Comparison of ENCODE assay signal across 9 cellular contexts in the genomic region with DNA sequence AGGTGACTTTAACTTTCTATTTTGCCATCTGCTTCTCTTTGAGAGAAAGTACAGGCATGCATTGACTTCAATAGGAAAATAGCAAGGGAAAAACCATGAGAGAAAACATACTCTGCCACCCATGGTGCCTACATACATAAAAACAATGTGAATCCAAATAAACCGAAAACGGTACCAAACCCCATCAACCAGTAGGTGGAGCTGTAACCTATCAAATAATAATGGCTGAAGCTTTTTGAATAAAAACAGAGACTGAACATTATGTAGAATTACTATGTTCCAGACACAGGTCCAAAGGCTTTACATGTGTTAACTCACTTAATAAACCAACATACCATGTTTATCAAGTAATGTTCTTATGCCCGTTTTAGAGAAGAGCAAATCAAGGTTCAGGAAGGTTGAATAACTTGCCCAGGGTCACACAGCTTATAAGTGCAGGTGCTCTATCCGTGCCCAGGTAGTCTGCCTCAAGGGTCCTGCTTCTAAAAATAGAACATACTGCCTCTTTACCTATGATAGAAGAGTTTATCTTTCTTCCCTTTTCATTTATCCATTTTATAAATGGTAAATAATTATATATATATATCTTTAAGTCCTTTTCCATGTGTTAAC.
DNase-seq lines count a peak whose midpoint lies in the region; ATAC-seq, FAIRE-seq and TF ChIP-seq lines count a peak whose summit lies in the region.
"Had no signal": no experiment of that assay in that cellular context is flagged by ENCODE, and none has a peak within 500 bp of the region (broad histone marks: within the 10 kb centered on the region; RNA-seq: fewer than 3 reads in every experiment).

No MANE protein-coding gene starts in this region.

- H3K4me1 ChIP-seq in RWPE2 (ENCODE audit: insufficient read depth, poor library complexity, severe bottlenecking): no peaks in the 10 kb centered on the region
- H3K4me1 ChIP-seq in esophagus squamous epithelium: no peaks in the 10 kb centered on the region
- H3K4me1 ChIP-seq in osteoblast (ENCODE audit: insufficient read depth, low read length): no peaks in the 10 kb centered on the region

- TF ChIP-seq POLR2A in esophagus squamous epithelium (IDR thresholded peaks at IDR 0.05): no peak

- no peaks in the 10 kb centered on the region for H3K9me3 ChIP-seq in RWPE2 (ENCODE audit: severe bottlenecking)
- no peaks in the 10 kb centered on the region for H3K9me3 ChIP-seq in esophagus squamous epithelium
- H3K9me3 ChIP-seq in osteoblast (ENCODE audit: low read depth, low read length): no peaks in the 10 kb centered on the region

- peak; percentile 95 for FAIRE-seq in D721Med (lab: Jason Lieb, UNC)

- ATAC-seq in GM19372 (IDR thresholded peaks at IDR 0.05; ENCODE audit: low read depth, unreplicated experiment) (peak; percentile 67), RWPE2 (ENCODE audit: low read depth) (0 out of 3 replicates have a peak, but pooled peaks have one; percentile 19), HG03139 (IDR thresholded peaks at IDR 0.05; ENCODE audit: unreplicated experiment) (no peak), GM21717 (IDR thresholded peaks at IDR 0.05; ENCODE audit: unreplicated experiment) (no peak)
- ATAC-seq: naive thymus-derived CD8-positive, alpha-beta T cell had no signal

- no peaks in the 10 kb centered on the region for H3K36me3 ChIP-seq in RWPE2 (ENCODE audit: low read depth)
- no peaks in the 10 kb centered on the region for H3K36me3 ChIP-seq in esophagus squamous epithelium
- H3K36me3 ChIP-seq in osteoblast (ENCODE audit: insufficient read depth, low read length): no peaks in the 10 kb centered on the region

- no peak overlapping the region for H3K4me3 ChIP-seq in RWPE2 (ENCODE audit: severe bottlenecking)
- no peak overlapping the region for H3K4me3 ChIP-seq in esophagus squamous epithelium
- H3K4me3 ChIP-seq in osteoblast (ENCODE audit: insufficient read depth, low read length): no peak overlapping the region

- 17 to 21% methylated on average over 4 of the region's 4 CpGs for WGBS in esophagus squamous epithelium, 2 donors

- DNase-seq in D721Med (ENCODE audit: insufficient read length, low spot score) (no peak), RWPE2 (ENCODE audit: low spot score) (no peak), esophagus squamous epithelium (lab: John Stamatoyannopoulos, UW) (no peak), osteoblast (ENCODE audit: insufficient read length, low spot score, missing footprints) (no peak)

- intact Hi-C loops in esophagus squamous epithelium (cut with DNase I): no loop called here

- H3K27ac ChIP-seq in RWPE2 (ENCODE audit: poor library complexity, severe bottlenecking): no peak overlapping the region
- H3K27ac ChIP-seq in esophagus squamous epithelium: no peak overlapping the region
- no peak overlapping the region for H3K27ac ChIP-seq in osteoblast (ENCODE audit: low read depth, low read length)

- no peaks in the 10 kb centered on the region for H4K20me1 ChIP-seq in osteoblast (ENCODE audit: insufficient read depth, low read length)

- TF ChIP-seq CTCF in D721Med (IDR thresholded peaks at IDR 0.05; ENCODE audit: insufficient read depth, missing control alignments): peak; percentile 80
- TF ChIP-seq CTCF in LNCAP (IDR thresholded peaks at IDR 0.05): peak; percentile 83
- peak; percentile 87 for TF ChIP-seq CTCF in RWPE2 (IDR thresholded peaks at IDR 0.05; ENCODE audit: poor library complexity, severe bottlenecking)
- TF ChIP-seq CTCF in esophagus squamous epithelium (IDR thresholded peaks at IDR 0.05): peak in 5 of 6 experiments; percentile 58 to 74 (median 68)
- peak; percentile 80 for TF ChIP-seq CTCF in osteoblast (IDR thresholded peaks at IDR 0.05; ENCODE audit: extremely low read depth, low read depth, low read length)

- H2AFZ ChIP-seq in osteoblast (ENCODE audit: low read length): no peak overlapping the region

- no peaks in the 10 kb centered on the region for H3K79me2 ChIP-seq in osteoblast (ENCODE audit: insufficient read depth, low read length)

- H3K27me3 ChIP-seq in RWPE2 (ENCODE audit: insufficient read depth, poor library complexity, severe bottlenecking) (no peaks in the 10 kb centered on the region), esophagus squamous epithelium (no peaks in the 10 kb centered on the region), osteoblast (ENCODE audit: insufficient read depth, low read length) (peaks cover 6% of the 10 kb centered on the region)

- no peak overlapping the region for H3K4me2 ChIP-seq in osteoblast (ENCODE audit: insufficient read depth, low read length)

Comparison
In these comparisons a context has a peak if more than half of its experiments do, and no peak if none do; other contexts are left out.
1. ATAC-seq: peak in GM19372 (single experiment) and RWPE2 (single experiment); none in HG03139 (single experiment) and GM21717 (single experiment).
2. Peak in every context shown above with its lines, with median percentiles within 50 percentile points of each other: CTCF ChIP-seq.